15 cellular contexts compared by ENCODE assay signal in genomic region chr12:1502441-1502785, GRCh38.
DNase-seq lines count a peak whose midpoint lies in the region; ATAC-seq and TF ChIP-seq lines count a peak whose summit lies in the region.
"Had no signal": no experiment of that assay in that cellular context is flagged by ENCODE, and none has a peak within 500 bp of the region (broad histone marks: within the 10 kb centered on the region; RNA-seq: fewer than 3 reads in every experiment).

No MANE protein-coding gene starts in this region.

- no peak overlapping the region for H3K4me3 ChIP-seq in BLaER1 treated with 17β-estradiol and CSF1 and Interleukin-3, amounts not matched to agents 10 nM and 100 nM
- no peak overlapping the region for H3K4me3 ChIP-seq in IMR-90 (ENCODE audit: insufficient read depth, low read depth, low read length)
- H3K4me3 ChIP-seq: lung, transverse colon had no signal

- no peak overlapping the region for H3K14ac ChIP-seq in IMR-90 (replicated peaks; ENCODE audit: low read depth, low read length)

- peaks cover 26 to 60% (median 48%) of the 10 kb centered on the region in 10 experiments for H3K4me1 ChIP-seq in BLaER1 treated with 17β-estradiol and CSF1 and Interleukin-3, amounts not matched to agents 10 nM and 100 nM
- peaks cover 6% of the 10 kb centered on the region for H3K4me1 ChIP-seq in IMR-90 (ENCODE audit: control insufficient read depth, insufficient read depth, low read length)
- H3K4me1 ChIP-seq: parathyroid adenoma had no signal

- no peak for TF ChIP-seq RAD21 in IMR-90 (IDR thresholded peaks at IDR 0.05; ENCODE audit: low read length)

- CTCF ChIA-PET in IMR-90 (lab: Yijun Ruan, JAX) = no interaction called here

- H3K36me3 ChIP-seq in BLaER1 treated with 17β-estradiol and CSF1 and Interleukin-3, amounts not matched to agents 10 nM and 100 nM = no peaks in the 10 kb centered on the region
- H3K36me3 ChIP-seq in IMR-90 (ENCODE audit: control insufficient read depth, insufficient read depth, low read length) = no peaks in the 10 kb centered on the region
- H3K36me3 ChIP-seq: transverse colon had no signal

- H3K27me3 ChIP-seq in BLaER1 treated with 17β-estradiol and CSF1 and Interleukin-3, amounts not matched to agents 10 nM and 100 nM = peaks cover 0 to 31% (median 4%) of the 10 kb centered on the region in 11 experiments; a peak in 9 of 22 replicates
- H3K27me3 ChIP-seq in IMR-90 (ENCODE audit: control insufficient read depth, insufficient read depth, low read length) = no peaks in the 10 kb centered on the region
- H3K27me3 ChIP-seq: transverse colon had no signal

- TF ChIP-seq POLR2A in IMR-90 (IDR thresholded peaks at IDR 0.05; ENCODE audit: low read depth, low read length) = no peak

- peak overlapping the region; percentile 44; the same call in 1 of the 2 replicates for H2AK5ac ChIP-seq in IMR-90 (ENCODE audit: low read depth, low read length)

- in situ Hi-C loops in IMR-90 (cut with MboI; ENCODE audit: low sequenced_read_pairs) (no loop called here), GM13976 (cut with MboI; ENCODE audit: low sequenced_read_pairs, unreplicated experiment) (no loop called here)

- peaks cover 2% of the 10 kb centered on the region for H3K9me3 Mint-ChIP-seq in progenitor cell of endocrine pancreas (ENCODE audit: low read depth)
- H3K9me3 Mint-ChIP-seq: CD8-positive, alpha-beta memory T cell had no signal

- H2BK120ac ChIP-seq in IMR-90 (ENCODE audit: low read depth, low read length) = 0 out of 2 replicates have a peak overlapping the region, but pooled peaks have one; percentile 1

- no peak overlapping the region for H3K18ac ChIP-seq in IMR-90 (ENCODE audit: low read depth, low read length)

- peaks cover 6% of the 10 kb centered on the region for H3K36me3 Mint-ChIP-seq in progenitor cell of endocrine pancreas (ENCODE audit: insufficient read depth)

- H3K27ac ChIP-seq in BLaER1 treated with 17β-estradiol and CSF1 and Interleukin-3, amounts not matched to agents 10 nM and 100 nM = no peak overlapping the region
- no peak overlapping the region for H3K27ac ChIP-seq in IMR-90 (ENCODE audit: insufficient read depth, low read length)
- H3K27ac ChIP-seq: parathyroid adenoma, transverse colon had no signal

- peak overlapping the region in 9 of 11 experiments; percentile 13 to 93 (median 52); a peak in 14 of 22 replicates for H3K4me2 ChIP-seq in BLaER1 treated with 17β-estradiol and CSF1 and Interleukin-3, amounts not matched to agents 10 nM and 100 nM
- no peak overlapping the region for H3K4me2 ChIP-seq in IMR-90 (ENCODE audit: low read depth, low read length)

- H3K9me3 ChIP-seq in BLaER1 treated with 17β-estradiol and CSF1 and Interleukin-3, amounts not matched to agents 10 nM and 100 nM (replicated peaks in 1 of 11) = peaks cover 0 to 6% (median 0%) of the 10 kb centered on the region in 11 experiments; a peak in 3 of 22 replicates
- no peaks in the 10 kb centered on the region for H3K9me3 ChIP-seq in IMR-90 (ENCODE audit: control insufficient read depth, insufficient read depth, low read length)
- H3K9me3 ChIP-seq: transverse colon had no signal

- DNase-seq in IMR-90 (peak; percentile 17), amniotic epithelial cell (ENCODE audit: low read depth) (peak; percentile 15), iris pigment epithelial cell (ENCODE audit: low read depth) (peak; percentile 21), progenitor cell of endocrine pancreas (ENCODE audit: low spot score, unreplicated experiment) (no peak), NOMO-1 (lab: John Stamatoyannopoulos, UW; ENCODE audit: unreplicated experiment in 2 of 2) (no peak), GM13976 (ENCODE audit: low spot score) (no peak)
- DNase-seq: activated CD4-positive, alpha-beta T cell treated with anti-CD3 and anti-CD28 coated beads, Interleukin-2, amount 50 U/mL, for 4 hours; CD8-positive, alpha-beta memory T cell; NCI-H1436; stimulated activated naive CD4-positive, alpha-beta T cell treated with Interleukin-2 at 50 U/mL for 16 hours; transverse colon had no signal

- H3K9ac ChIP-seq in BLaER1 treated with 17β-estradiol and CSF1 and Interleukin-3, amounts not matched to agents 10 nM and 100 nM = 0 out of 22 replicates have a peak overlapping the region, but pooled peaks of 1 of the 11 experiments have one; percentile 29
- no peak overlapping the region for H3K9ac ChIP-seq in IMR-90 (ENCODE audit: low read depth, low read length)
- H3K9ac ChIP-seq: parathyroid adenoma had no signal

- dilution Hi-C loops in IMR-90 (cut with HindIII; ENCODE audit: low sequenced_read_pairs, unreplicated experiment) = no loop called here

- no peaks in the 10 kb centered on the region for H3K4me1 Mint-ChIP-seq in progenitor cell of endocrine pancreas (ENCODE audit: low read depth)

- no TSS peak for BruUV-seq in IMR-90 (replicated peaks; lab: Mats Ljungman, UMichigan)

- no peaks in the 10 kb centered on the region for H3K79me1 ChIP-seq in IMR-90 (ENCODE audit: low read depth in 1 of 2, low read length in 2 of 2)

- intact Hi-C loops in IMR-90 (cut with micrococcal nuclease) = no loop called here

- WGBS in IMR-90 (ENCODE audit: extremely low coverage in 2 of 2, insufficient read length in 1 of 2), 2 experiments = no CpG with 5 or more reads among the region's 6 CpGs

- H2AFZ ChIP-seq in IMR-90 (replicated peaks; ENCODE audit: low read length, poor library complexity) = no peak overlapping the region
- H2AFZ ChIP-seq: parathyroid adenoma had no signal

- H3K4ac ChIP-seq in IMR-90 (ENCODE audit: low read depth, low read length) = no peak overlapping the region

- POLR2A ChIA-PET in IMR-90 (lab: Charles Lee; ENCODE audit: unreplicated experiment) = no interaction called here

- H2BK15ac ChIP-seq in IMR-90 (ENCODE audit: low read depth, low read length) = no peak overlapping the region

- H3K27ac Mint-ChIP-seq in progenitor cell of endocrine pancreas = no peak overlapping the region
- H3K27ac Mint-ChIP-seq: CD8-positive, alpha-beta memory T cell had no signal

- no peak overlapping the region for H4K8ac ChIP-seq in IMR-90 (ENCODE audit: low read depth in 2 of 2, low read length in 2 of 2)

- H2AK9ac ChIP-seq in IMR-90 (replicated peaks; ENCODE audit: low read depth, low read length, poor library complexity) = no peak overlapping the region

- TF ChIP-seq CTCF in IMR-90 (conservative IDR thresholded peaks at IDR 0.05; ENCODE audit: low read depth, low read length) (no peak), progenitor cell of endocrine pancreas (IDR thresholded peaks at IDR 0.05; ENCODE audit: unreplicated experiment) (no peak), GM13976 (IDR thresholded peaks at IDR 0.05; ENCODE audit: borderline replicate concordance, control extremely low read depth, extremely low read depth, insufficient read depth, missing control alignments) (no peak)

- no peak overlapping the region for H3K4me3 Mint-ChIP-seq in progenitor cell of endocrine pancreas (ENCODE audit: low read depth)
- H3K4me3 Mint-ChIP-seq: CD8-positive, alpha-beta memory T cell had no signal

- no peak overlapping the region for H3K23ac ChIP-seq in IMR-90 (ENCODE audit: low read depth, low read length)

- H4K20me1 ChIP-seq in BLaER1 treated with 17β-estradiol and CSF1 and Interleukin-3, amounts not matched to agents 10 nM and 100 nM = peaks cover 0 to 17% (median 0%) of the 10 kb centered on the region in 11 experiments; a peak in 3 of 22 replicates
- H4K20me1 ChIP-seq in IMR-90 (ENCODE audit: insufficient read depth, low read length) = no peaks in the 10 kb centered on the region

- H4K5ac ChIP-seq in IMR-90 (ENCODE audit: low read depth, low read length) = no peak overlapping the region

- peaks cover 9% of the 10 kb centered on the region; the same call in 1 of the 2 replicates for H3K9me1 ChIP-seq in IMR-90 (ENCODE audit: insufficient read depth, low read length)

- ATAC-seq in IMR-90 (ENCODE audit: low read depth) (no peak), GM19351 (IDR thresholded peaks at IDR 0.05; ENCODE audit: unreplicated experiment) (no peak)

- H4K91ac ChIP-seq in IMR-90 (ENCODE audit: insufficient read depth, low read depth, low read length) = no peak overlapping the region

- H3K56ac ChIP-seq in IMR-90 (ENCODE audit: extremely low read depth, insufficient read depth, low read length) = no peak overlapping the region

- H2BK20ac ChIP-seq in IMR-90 (ENCODE audit: low read depth, low read length) = no peak overlapping the region

- H3K27me3 Mint-ChIP-seq in progenitor cell of endocrine pancreas = no peaks in the 10 kb centered on the region

- no peak overlapping the region for H2BK5ac ChIP-seq in IMR-90 (ENCODE audit: low read depth, low read length, poor library complexity, severe bottlenecking)

TF ChIP-seq in IMR-90, 13 proteins besides CTCF, POLR2A, EP300 and RAD21 (continues in another document):
- TF ChIP-seq MXI1 (IDR thresholded peaks at IDR 0.05; ENCODE audit: borderline replicate concordance, low read depth, low read length) (no peak), MAZ (IDR thresholded peaks at IDR 0.05; ENCODE audit: borderline replicate concordance, low read depth, low read length) (no peak), SMC3 (IDR thresholded peaks at IDR 0.05; ENCODE audit: low read depth, low read length) (no peak), CHD1 (IDR thresholded peaks at IDR 0.05; ENCODE audit: low read depth, low read length) (no peak), ELK1 (IDR thresholded peaks at IDR 0.05; ENCODE audit: borderline replicate concordance, low read depth, low read length) (no peak), USF2 (IDR thresholded peaks at IDR 0.05; ENCODE audit: low read depth, low read length) (no peak), NFE2L2 (IDR thresholded peaks at IDR 0.05; ENCODE audit: low read depth, low read length) (no peak), BHLHE40 (IDR thresholded peaks at IDR 0.05; ENCODE audit: low read depth, low read length) (no peak), FOS (IDR thresholded peaks at IDR 0.05; ENCODE audit: low read depth, low read length) (no peak), MAFK (IDR thresholded peaks at IDR 0.05; ENCODE audit: low read depth, low read length) (no peak), RCOR1 (IDR thresholded peaks at IDR 0.05; ENCODE audit: insufficient replicate concordance, low read length) (no peak)

Comparison
In these comparisons a context has a peak if more than half of its experiments do, and no peak if none do; other contexts are left out.
1. DNase-seq: peak in IMR-90 (single experiment), amniotic epithelial cell (single experiment) and iris pigment epithelial cell (single experiment); none in progenitor cell of endocrine pancreas (single experiment), NOMO-1 (0 of 2) and GM13976 (single experiment).